In the genomic region with DNA sequence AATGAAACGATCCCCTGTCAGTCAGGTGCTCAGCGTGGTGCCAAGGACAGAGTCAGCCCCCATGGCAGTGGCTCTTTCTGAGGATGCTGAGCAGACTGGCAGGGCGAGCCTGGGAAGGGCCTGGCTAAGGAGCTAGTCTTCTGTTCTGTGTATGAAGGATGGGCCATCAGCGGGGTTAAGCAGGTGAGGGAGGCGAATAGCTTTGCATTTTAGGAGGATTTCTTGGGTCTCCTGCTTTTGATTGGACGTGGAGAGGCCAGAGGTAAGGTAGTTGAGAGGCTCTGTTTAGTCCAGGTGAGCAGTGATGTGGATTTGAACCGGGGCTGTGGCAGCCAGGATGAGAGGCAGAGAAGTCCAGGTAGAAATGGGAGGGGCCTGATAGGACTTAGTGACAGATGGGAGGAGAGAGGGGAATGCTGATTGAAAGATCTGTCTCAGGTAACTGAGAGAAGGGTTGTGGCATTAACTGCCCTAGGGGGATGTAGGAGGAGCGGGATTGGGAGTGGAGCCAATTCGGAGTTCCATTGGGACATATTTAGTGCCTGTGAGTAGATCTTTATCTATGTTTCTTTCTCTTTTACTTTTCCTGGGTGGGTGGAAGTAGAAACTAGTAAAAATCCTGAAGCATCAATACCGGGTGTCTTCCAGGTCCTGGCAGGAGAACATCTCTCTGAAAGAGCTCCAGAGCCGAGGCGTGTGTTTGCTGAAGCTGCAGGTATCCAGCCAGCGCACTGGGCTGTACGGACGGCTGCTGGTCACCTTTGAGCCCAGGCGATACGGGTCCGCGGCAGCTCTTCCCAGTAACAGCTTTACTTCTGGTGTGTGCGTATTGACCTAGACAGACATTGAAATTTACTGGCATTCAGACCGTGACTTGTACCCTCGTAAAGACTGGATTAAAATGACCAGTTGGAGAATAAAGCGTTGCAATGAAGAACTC, we compare ENCODE assay signal across 10 cellular contexts. TPM values are rescaled to one million over a fixed set of nuclear protein-coding genes. Genes with fewer than 3 reads are reported as not detected.
DNase-seq lines count a peak whose midpoint lies in the region; ATAC-seq and TF ChIP-seq lines count a peak whose summit lies in the region.
"Had no signal": no experiment of that assay in that cellular context is flagged by ENCODE, and none has a peak within 500 bp of the region (broad histone marks: within the 10 kb centered on the region; RNA-seq: fewer than 3 reads in every experiment).

No MANE protein-coding gene starts in this region.

- peaks cover 14% of the 10 kb centered on the region for H3K4me1 ChIP-seq in GM23338 (ENCODE audit: insufficient read depth)
- peaks cover 25% of the 10 kb centered on the region for H3K4me1 ChIP-seq in OCI-LY7 (ENCODE audit: insufficient read depth, low read length, poor library complexity, severe bottlenecking)
- H3K4me1 ChIP-seq in rectal smooth muscle tissue (ENCODE audit: control insufficient read depth, insufficient read depth, low read length): peaks cover 15% of the 10 kb centered on the region

- H3K36me3 ChIP-seq in GM23338 (ENCODE audit: insufficient read depth) (peaks cover 9% of the 10 kb centered on the region; the same call in 1 of the 2 replicates), OCI-LY7 (ENCODE audit: insufficient read depth, low read length) (peaks cover 44% of the 10 kb centered on the region), rectal smooth muscle tissue (ENCODE audit: control insufficient read depth, insufficient read depth, low read length) (peaks cover 21% of the 10 kb centered on the region)

- H3K9me3 Mint-ChIP-seq in GM23338 (no peaks in the 10 kb centered on the region), endothelial cell (ENCODE audit: unreplicated experiment) (no peaks in the 10 kb centered on the region)

- DNase-seq in GM23338 (ENCODE audit: low spot score) (peak; percentile 7), OCI-LY7 (ENCODE audit: low spot score) (no peak), endothelial cell (ENCODE audit: low spot score) (no peak), DMS 273 treated with DMSO at 0.1 percent for 48 hours (lab: John Stamatoyannopoulos, UW) (no peak), kidney glomerular epithelial cell (lab: John Stamatoyannopoulos, UW) (no peak)
- DNase-seq: effector memory CD4-positive, alpha-beta T cell; left lung; stimulated activated CD4-positive, alpha-beta T cell treated with anti-CD3 and anti-CD28 coated beads, Interleukin-4, amount 100 ng/mL, for 1 hour had no signal

- H3K9me2 ChIP-seq in GM23338 (ENCODE audit: insufficient read depth) (no peaks in the 10 kb centered on the region), OCI-LY7 (ENCODE audit: insufficient read depth, low read length) (no peaks in the 10 kb centered on the region)

- H3K27ac ChIP-seq in GM23338 (ENCODE audit: low read depth) (no peak overlapping the region), OCI-LY7 (ENCODE audit: low read depth, low read length, poor library complexity, severe bottlenecking) (no peak overlapping the region), rectal smooth muscle tissue (ENCODE audit: low read depth, low read length) (no peak overlapping the region)
- H3K27ac ChIP-seq: left lung had no signal

- peak overlapping the region; percentile 97 for H3K4me3 Mint-ChIP-seq in GM23338
- peak overlapping the region; percentile 70 for H3K4me3 Mint-ChIP-seq in endothelial cell (ENCODE audit: unreplicated experiment)

- BruUV-seq in OCI-LY7 (replicated peaks; lab: Mats Ljungman, UMichigan): no TSS peak

- H4K20me1 ChIP-seq in GM23338 (replicated peaks; ENCODE audit: insufficient read depth): peaks cover 7% of the 10 kb centered on the region; the same call in 1 of the 2 replicates
- peaks cover 19% of the 10 kb centered on the region for H4K20me1 ChIP-seq in OCI-LY7 (ENCODE audit: insufficient read depth, low read length)

- POLR2A ChIA-PET in OCI-LY7 (lab: Charles Lee): interaction anchor here (1.8 kb wide), 1 partner anchor 17 kb away, joined by 4 read pairs; no protein-coding TSS in a partner anchor

- H3K79me2 ChIP-seq in GM23338 (replicated peaks; ENCODE audit: insufficient read depth) (peaks cover 55% of the 10 kb centered on the region), OCI-LY7 (ENCODE audit: insufficient read depth, low read depth, low read length) (peaks cover 50% of the 10 kb centered on the region)

- H3K27me3 ChIP-seq in GM23338 (ENCODE audit: insufficient read depth): no peaks in the 10 kb centered on the region
- no peaks in the 10 kb centered on the region for H3K27me3 ChIP-seq in rectal smooth muscle tissue (ENCODE audit: control insufficient read depth, insufficient read depth, low read length)
- H3K27me3 ChIP-seq: left lung had no signal

- 0 out of 2 replicates have a peak, but pooled peaks cover 3% of the 10 kb centered on the region for H3F3A ChIP-seq in GM23338 (replicated peaks; ENCODE audit: low read depth)

- H3K36me3 Mint-ChIP-seq in GM23338 (ENCODE audit: low read depth): peaks cover 27% of the 10 kb centered on the region
- H3K36me3 Mint-ChIP-seq in endothelial cell (ENCODE audit: low read depth, unreplicated experiment): peaks cover 18% of the 10 kb centered on the region

- ATAC-seq in GM23338 (no peak), HG03439 (IDR thresholded peaks at IDR 0.05; ENCODE audit: unreplicated experiment) (no peak)
- ATAC-seq: left lung had no signal

- H3K4me1 Mint-ChIP-seq in GM23338: peaks cover 29% of the 10 kb centered on the region
- peaks cover 25% of the 10 kb centered on the region for H3K4me1 Mint-ChIP-seq in endothelial cell (ENCODE audit: unreplicated experiment)

- H3K9me3 ChIP-seq in OCI-LY7 (ENCODE audit: low read length): no peaks in the 10 kb centered on the region
- H3K9me3 ChIP-seq: left lung had no signal

- intact Hi-C loops in OCI-LY7 (cut with micrococcal nuclease; ENCODE audit: unreplicated experiment): loop anchor here (2.0 kb wide), 1 partner anchor 183 kb away; no protein-coding TSS in a partner anchor

- no peak overlapping the region for H3K27ac Mint-ChIP-seq in GM23338
- no peak overlapping the region for H3K27ac Mint-ChIP-seq in endothelial cell (ENCODE audit: unreplicated experiment)

- no peak overlapping the region for H2AFZ ChIP-seq in GM23338
- H2AFZ ChIP-seq in OCI-LY7 (ENCODE audit: low read length): no peak overlapping the region

- TF ChIP-seq CTCF in GM23338 (conservative IDR thresholded peaks at IDR 0.05; ENCODE audit: low read depth in 2 of 2) (no peak), OCI-LY7 (conservative IDR thresholded peaks at IDR 0.05; ENCODE audit: low read length) (no peak), endothelial cell (IDR thresholded peaks at IDR 0.05; ENCODE audit: unreplicated experiment) (no peak)

- no peak overlapping the region for H3K9ac ChIP-seq in rectal smooth muscle tissue (ENCODE audit: low read length)

- peak overlapping the region; percentile 85 for H3K4me2 ChIP-seq in GM23338
- H3K4me2 ChIP-seq in OCI-LY7 (ENCODE audit: low read length): peak overlapping the region; percentile 90

- CTCF ChIA-PET in OCI-LY7 (lab: Charles Lee; ENCODE audit: unreplicated experiment): no interaction called here

- no peak overlapping the region for H3K4me3 ChIP-seq in GM23338
- H3K4me3 ChIP-seq in OCI-LY7 (ENCODE audit: low read depth, low read length, poor library complexity, severe bottlenecking): peak overlapping the region; percentile 99
- peak overlapping the region; percentile 100 for H3K4me3 ChIP-seq in rectal smooth muscle tissue (ENCODE audit: low read length)

- peaks cover 8% of the 10 kb centered on the region for H3K27me3 Mint-ChIP-seq in GM23338 (ENCODE audit: insufficient read depth, low read depth, poor library complexity)
- H3K27me3 Mint-ChIP-seq in endothelial cell (ENCODE audit: unreplicated experiment): peaks cover 4% of the 10 kb centered on the region

TF ChIP-seq in GM23338, 12 proteins besides CTCF, POLR2A, EP300 and RAD21 (continues in another document):
- TF ChIP-seq, protein P1, sequence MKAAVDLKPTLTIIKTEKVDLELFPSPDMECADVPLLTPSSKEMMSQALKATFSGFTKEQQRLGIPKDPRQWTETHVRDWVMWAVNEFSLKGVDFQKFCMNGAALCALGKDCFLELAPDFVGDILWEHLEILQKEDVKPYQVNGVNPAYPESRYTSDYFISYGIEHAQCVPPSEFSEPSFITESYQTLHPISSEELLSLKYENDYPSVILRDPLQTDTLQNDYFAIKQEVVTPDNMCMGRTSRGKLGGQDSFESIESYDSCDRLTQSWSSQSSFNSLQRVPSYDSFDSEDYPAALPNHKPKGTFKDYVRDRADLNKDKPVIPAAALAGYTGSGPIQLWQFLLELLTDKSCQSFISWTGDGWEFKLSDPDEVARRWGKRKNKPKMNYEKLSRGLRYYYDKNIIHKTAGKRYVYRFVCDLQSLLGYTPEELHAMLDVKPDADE (IDR thresholded peaks at IDR 0.05): no peak
- TF ChIP-seq POLR2AphosphoS5 (IDR thresholded peaks at IDR 0.05; ENCODE audit: low read depth) (no peak), ZNF331 (CRISPR knock-in tag; IDR thresholded peaks at IDR 0.05; ENCODE audit: low read depth) (no peak)

RNA-seq across cellular contexts. Expression of gene IGHMBP2, which starts 2.0 kb away (rescaled TPM):
- 13.7 and 27.7 TPM in 2 replicates for total RNA-seq in GM23338 (2014; rRNA removed; shearing (Covaris generic))
- 14.3 TPM in 2 replicates for polyA plus RNA-seq in GM23338 (2016; fragmentation: Nextera tagmentation; extraction: Ambion mirVana)
- 17.5 and 27.3 TPM in 2 replicates for total RNA-seq in OCI-LY7 (2014; rRNA removed; shearing (Covaris generic))
- total RNA-seq in OCI-LY7 (2022) (35.2 and 37.9 TPM in 2 replicates), endothelial cell (ENCODE audit: unreplicated experiment) (14.1 TPM)

RNA-seq across cellular contexts. Expression of gene MRPL21, which starts 2.1 kb away (rescaled TPM):
- 46.6 and 62.4 TPM in 2 replicates for total RNA-seq in GM23338 (2014; rRNA removed; shearing (Covaris generic))
- polyA plus RNA-seq in GM23338 (2016; fragmentation: Nextera tagmentation; extraction: Ambion mirVana): 232 and 238 TPM in 2 replicates
- 48.3 and 75.0 TPM in 2 replicates for total RNA-seq in OCI-LY7 (2014; rRNA removed; shearing (Covaris generic))
- 50.4 and 68.3 TPM in 2 replicates for total RNA-seq in OCI-LY7 (2022)
- 54.4 TPM for total RNA-seq in endothelial cell (ENCODE audit: unreplicated experiment)
